In the genomic region with DNA sequence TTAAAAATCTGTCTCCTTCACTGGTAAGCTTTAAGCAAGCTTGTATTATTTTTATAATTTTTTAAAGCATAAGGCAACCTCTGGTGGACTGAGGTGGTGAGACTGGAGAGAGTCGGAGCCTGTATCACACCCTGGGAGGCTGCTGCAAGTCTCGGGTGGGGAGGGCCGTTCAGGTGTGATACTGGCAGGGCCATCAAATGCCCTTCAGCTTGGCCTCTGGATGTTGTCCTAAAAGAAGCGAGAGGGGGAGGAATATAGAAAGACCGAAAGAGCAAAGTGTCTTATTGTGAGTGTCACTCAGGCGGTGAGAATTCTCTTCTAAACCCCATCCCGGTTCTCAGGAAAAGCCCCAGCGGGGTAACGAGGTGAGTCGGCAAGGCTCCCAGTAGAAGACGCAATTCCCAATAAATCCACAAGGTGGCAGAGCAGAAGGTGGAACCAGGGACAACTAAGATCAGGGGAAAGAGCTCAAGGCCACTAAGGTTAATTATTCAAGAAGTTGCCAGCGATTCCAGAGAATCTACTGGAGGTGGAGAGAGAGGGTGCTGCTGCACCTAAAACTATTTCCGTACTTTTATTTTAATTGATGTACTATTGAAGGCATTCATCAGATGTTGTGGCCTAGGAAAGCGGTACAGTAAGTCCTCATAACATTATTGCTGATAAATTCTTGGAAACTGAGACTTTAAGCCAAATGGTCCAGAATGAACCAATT, we compare ENCODE assay signal across 9 cellular contexts. TPM values are rescaled to one million over a fixed set of nuclear protein-coding genes. Genes with fewer than 3 reads are reported as not detected.
A peak's percentile ranks its signal among the peaks of the same experiment; 100 is the strongest.
DNase-seq lines count a peak whose midpoint lies in the region; ATAC-seq and TF ChIP-seq lines count a peak whose summit lies in the region.
"Had no signal": no experiment of that assay in that cellular context is flagged by ENCODE, and none has a peak within 500 bp of the region (broad histone marks: within the 10 kb centered on the region; RNA-seq: fewer than 3 reads in every experiment).

No MANE protein-coding gene starts in this region.

- no peaks in the 10 kb centered on the region for H3K9me3 ChIP-seq in cardiac muscle cell (ENCODE audit: low read depth)

- no peak overlapping the region for H3K27ac ChIP-seq in cardiac muscle cell
- H3K27ac ChIP-seq: epithelial cell of prostate had no signal

- peak; percentile 60 for DNase-seq in Daoy (ENCODE audit: low read depth)
- DNase-seq in GOT3 (lab: John Stamatoyannopoulos, UW): peak; percentile 13
- peak; percentile 70 for DNase-seq in NCI-H1092 (lab: John Stamatoyannopoulos, UW)
- DNase-seq in activated naive CD4-positive, alpha-beta T cell treated with anti-CD3 and anti-CD28 coated beads, Interleukin-2, amount 10 ng/mL, durations not matched to agents 7 days and 5 days: peak; percentile 80
- DNase-seq in cardiac muscle cell (ENCODE audit: low read depth in 1 of 2, low spot score in 1 of 2): peak; percentile 77 to 82
- DNase-seq in retina: peak; percentile 82

- no peak overlapping the region for H3K4me3 Mint-ChIP-seq in activated naive CD4-positive, alpha-beta T cell treated with anti-CD3 and anti-CD28 coated beads, Interleukin-2, amount 10 ng/mL, durations not matched to agents 7 days and 5 days

- no peaks in the 10 kb centered on the region for H3K9me3 Mint-ChIP-seq in activated naive CD4-positive, alpha-beta T cell treated with anti-CD3 and anti-CD28 coated beads, Interleukin-2, amount 10 ng/mL, durations not matched to agents 7 days and 5 days

- no peaks in the 10 kb centered on the region for H3K4me1 ChIP-seq in cardiac muscle cell (ENCODE audit: low read depth)

- TF ChIP-seq CTCF in cardiac muscle cell (IDR thresholded peaks at IDR 0.05; ENCODE audit: low read depth, low read length): peak; percentile 73

- no peaks in the 10 kb centered on the region for H3K36me3 ChIP-seq in cardiac muscle cell

- H3K27ac Mint-ChIP-seq in activated naive CD4-positive, alpha-beta T cell treated with anti-CD3 and anti-CD28 coated beads, Interleukin-2, amount 10 ng/mL, durations not matched to agents 7 days and 5 days: no peak overlapping the region

- no peak overlapping the region for H3K4me3 ChIP-seq in cardiac muscle cell

- no peaks in the 10 kb centered on the region for H3K27me3 Mint-ChIP-seq in activated naive CD4-positive, alpha-beta T cell treated with anti-CD3 and anti-CD28 coated beads, Interleukin-2, amount 10 ng/mL, durations not matched to agents 7 days and 5 days

- H3K27me3 ChIP-seq in cardiac muscle cell: no peaks in the 10 kb centered on the region

- H3K4me1 Mint-ChIP-seq in activated naive CD4-positive, alpha-beta T cell treated with anti-CD3 and anti-CD28 coated beads, Interleukin-2, amount 10 ng/mL, durations not matched to agents 7 days and 5 days: peaks cover 5% of the 10 kb centered on the region

- CTCF ChIA-PET in activated naive CD4-positive, alpha-beta T cell treated with anti-CD3 and anti-CD28 coated beads, Interleukin-2, amount 10 ng/mL, durations not matched to agents 7 days and 5 days (lab: Charles Lee): interaction anchor here (0.6 to 4.6 kb wide), 24 partner anchors 9 to 923 kb away, joined by 3 to 35 read pairs (median 4); a partner anchor contains a TSS

- no peaks in the 10 kb centered on the region for H3K36me3 Mint-ChIP-seq in activated naive CD4-positive, alpha-beta T cell treated with anti-CD3 and anti-CD28 coated beads, Interleukin-2, amount 10 ng/mL, durations not matched to agents 7 days and 5 days

- ATAC-seq in SK-N-SH treated with all-trans-retinoic acid at 6 μM for 48 hours: peak; percentile 92
- no peak for ATAC-seq in HG02981 (IDR thresholded peaks at IDR 0.05; ENCODE audit: unreplicated experiment)

TF ChIP-seq in SK-N-SH treated with all-trans-retinoic acid at 6 μM for 48 hours, 23 proteins besides CTCF, POLR2A, EP300 and RAD21:
- no peak for TF ChIP-seq ZNF565 (CRISPR knock-in tag; conservative IDR thresholded peaks at IDR 0.05; ENCODE audit: low read depth)
- no peak for TF ChIP-seq ZFP30 (CRISPR knock-in tag; IDR thresholded peaks at IDR 0.05)
- TF ChIP-seq BACH2 (CRISPR knock-in tag; IDR thresholded peaks at IDR 0.05; ENCODE audit: borderline replicate concordance): no peak
- TF ChIP-seq, protein P1, sequence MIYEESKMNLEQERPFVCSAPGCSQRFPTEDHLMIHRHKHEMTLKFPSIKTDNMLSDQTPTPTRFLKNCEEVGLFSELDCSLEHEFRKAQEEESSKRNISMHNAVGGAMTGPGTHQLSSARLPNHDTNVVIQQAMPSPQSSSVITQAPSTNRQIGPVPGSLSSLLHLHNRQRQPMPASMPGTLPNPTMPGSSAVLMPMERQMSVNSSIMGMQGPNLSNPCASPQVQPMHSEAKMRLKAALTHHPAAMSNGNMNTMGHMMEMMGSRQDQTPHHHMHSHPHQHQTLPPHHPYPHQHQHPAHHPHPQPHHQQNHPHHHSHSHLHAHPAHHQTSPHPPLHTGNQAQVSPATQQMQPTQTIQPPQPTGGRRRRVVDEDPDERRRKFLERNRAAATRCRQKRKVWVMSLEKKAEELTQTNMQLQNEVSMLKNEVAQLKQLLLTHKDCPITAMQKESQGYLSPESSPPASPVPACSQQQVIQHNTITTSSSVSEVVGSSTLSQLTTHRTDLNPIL (CRISPR knock-in tag; IDR thresholded peaks at IDR 0.05; ENCODE audit: low read depth): no peak
- TF ChIP-seq, protein P2, sequence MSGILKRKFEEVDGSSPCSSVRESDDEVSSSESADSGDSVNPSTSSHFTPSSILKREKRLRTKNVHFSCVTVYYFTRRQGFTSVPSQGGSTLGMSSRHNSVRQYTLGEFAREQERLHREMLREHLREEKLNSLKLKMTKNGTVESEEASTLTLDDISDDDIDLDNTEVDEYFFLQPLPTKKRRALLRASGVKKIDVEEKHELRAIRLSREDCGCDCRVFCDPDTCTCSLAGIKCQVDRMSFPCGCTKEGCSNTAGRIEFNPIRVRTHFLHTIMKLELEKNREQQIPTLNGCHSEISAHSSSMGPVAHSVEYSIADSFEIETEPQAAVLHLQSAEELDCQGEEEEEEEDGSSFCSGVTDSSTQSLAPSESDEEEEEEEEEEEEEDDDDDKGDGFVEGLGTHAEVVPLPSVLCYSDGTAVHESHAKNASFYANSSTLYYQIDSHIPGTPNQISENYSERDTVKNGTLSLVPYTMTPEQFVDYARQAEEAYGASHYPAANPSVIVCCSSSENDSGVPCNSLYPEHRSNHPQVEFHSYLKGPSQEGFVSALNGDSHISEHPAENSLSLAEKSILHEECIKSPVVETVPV (CRISPR knock-in tag; IDR thresholded peaks at IDR 0.05): no peak
- TF ChIP-seq OSR1 (CRISPR knock-in tag; IDR thresholded peaks at IDR 0.05): no peak
- TF ChIP-seq ZNF8 (CRISPR knock-in tag; IDR thresholded peaks at IDR 0.05): no peak
- no peak for TF ChIP-seq ZNF70 (CRISPR knock-in tag; IDR thresholded peaks at IDR 0.05)
- no peak for TF ChIP-seq PPARA (CRISPR knock-in tag; IDR thresholded peaks at IDR 0.05; ENCODE audit: borderline replicate concordance)
- TF ChIP-seq, protein P3, sequence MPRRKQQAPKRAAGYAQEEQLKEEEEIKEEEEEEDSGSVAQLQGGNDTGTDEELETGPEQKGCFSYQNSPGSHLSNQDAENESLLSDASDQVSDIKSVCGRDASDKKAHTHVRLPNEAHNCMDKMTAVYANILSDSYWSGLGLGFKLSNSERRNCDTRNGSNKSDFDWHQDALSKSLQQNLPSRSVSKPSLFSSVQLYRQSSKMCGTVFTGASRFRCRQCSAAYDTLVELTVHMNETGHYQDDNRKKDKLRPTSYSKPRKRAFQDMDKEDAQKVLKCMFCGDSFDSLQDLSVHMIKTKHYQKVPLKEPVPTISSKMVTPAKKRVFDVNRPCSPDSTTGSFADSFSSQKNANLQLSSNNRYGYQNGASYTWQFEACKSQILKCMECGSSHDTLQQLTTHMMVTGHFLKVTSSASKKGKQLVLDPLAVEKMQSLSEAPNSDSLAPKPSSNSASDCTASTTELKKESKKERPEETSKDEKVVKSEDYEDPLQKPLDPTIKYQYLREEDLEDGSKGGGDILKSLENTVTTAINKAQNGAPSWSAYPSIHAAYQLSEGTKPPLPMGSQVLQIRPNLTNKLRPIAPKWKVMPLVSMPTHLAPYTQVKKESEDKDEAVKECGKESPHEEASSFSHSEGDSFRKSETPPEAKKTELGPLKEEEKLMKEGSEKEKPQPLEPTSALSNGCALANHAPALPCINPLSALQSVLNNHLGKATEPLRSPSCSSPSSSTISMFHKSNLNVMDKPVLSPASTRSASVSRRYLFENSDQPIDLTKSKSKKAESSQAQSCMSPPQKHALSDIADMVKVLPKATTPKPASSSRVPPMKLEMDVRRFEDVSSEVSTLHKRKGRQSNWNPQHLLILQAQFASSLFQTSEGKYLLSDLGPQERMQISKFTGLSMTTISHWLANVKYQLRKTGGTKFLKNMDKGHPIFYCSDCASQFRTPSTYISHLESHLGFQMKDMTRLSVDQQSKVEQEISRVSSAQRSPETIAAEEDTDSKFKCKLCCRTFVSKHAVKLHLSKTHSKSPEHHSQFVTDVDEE (CRISPR knock-in tag; IDR thresholded peaks at IDR 0.05): no peak
- no peak for TF ChIP-seq ISL1 (CRISPR knock-in tag; IDR thresholded peaks at IDR 0.05)
- TF ChIP-seq SNAI2 (CRISPR knock-in tag; IDR thresholded peaks at IDR 0.05): no peak
- no peak for TF ChIP-seq ZFP3 (CRISPR knock-in tag; IDR thresholded peaks at IDR 0.05)
- no peak for TF ChIP-seq ESRRG (CRISPR knock-in tag; IDR thresholded peaks at IDR 0.05)
- no peak for TF ChIP-seq RARB (CRISPR knock-in tag; IDR thresholded peaks at IDR 0.05)
- TF ChIP-seq ZC3H10 (CRISPR knock-in tag; IDR thresholded peaks at IDR 0.05): no peak
- no peak for TF ChIP-seq GLIS3 (CRISPR knock-in tag; IDR thresholded peaks at IDR 0.05)
- TF ChIP-seq TCF4 (CRISPR knock-in tag; IDR thresholded peaks at IDR 0.05; ENCODE audit: borderline replicate concordance): no peak
- TF ChIP-seq CSDC2 (CRISPR knock-in tag; IDR thresholded peaks at IDR 0.05): no peak
- TF ChIP-seq TOX (CRISPR knock-in tag; IDR thresholded peaks at IDR 0.05; ENCODE audit: borderline replicate concordance): no peak

RNA-seq across cellular contexts. Expression of a gene that starts 14.1 kb away (rescaled TPM):
- total RNA-seq in Daoy (2014; rRNA removed; shearing (Covaris generic)): 0.17 TPM in 1 of 2 replicates, not detected in the other
- total RNA-seq in cardiac muscle cell: 0.32 and 0.74 TPM in 2 replicates
- 1.9 and 2.6 TPM in 2 replicates for polyA plus RNA-seq in cardiac muscle cell

RNA-seq across cellular contexts. Expression of a gene that starts 14.4 kb away (rescaled TPM):
- total RNA-seq in Daoy (2014; rRNA removed; shearing (Covaris generic)): 0.17 and 0.24 TPM in 2 replicates
- total RNA-seq in cardiac muscle cell: 6.3 and 6.4 TPM in 2 replicates
- polyA plus RNA-seq in cardiac muscle cell: 5.0 and 7.3 TPM in 2 replicates

Comparison
In these comparisons a context has a peak if more than half of its experiments do, and no peak if none do; other contexts are left out.
1. DNase-seq: peak in every context shown above with its lines; median percentile 82 in retina; 80 in activated naive CD4-positive, alpha-beta T cell treated with anti-CD3 and anti-CD28 coated beads, Interleukin-2, amount 10 ng/mL, durations not matched to agents 7 days and 5 days; 80 in cardiac muscle cell; 70 in NCI-H1092; 60 in Daoy; 13 in GOT3.